Comparison of ENCODE assay signal across 13 cellular contexts in genomic region chr6:87922191-87922946, GRCh38.
DNase-seq lines count a peak whose midpoint lies in the region; ATAC-seq and TF ChIP-seq lines count a peak whose summit lies in the region.
"Had no signal": no experiment of that assay in that cellular context is flagged by ENCODE, and none has a peak within 500 bp of the region (broad histone marks: within the 10 kb centered on the region; RNA-seq: fewer than 3 reads in every experiment).

No MANE protein-coding gene starts in this region.

- BruUV-seq in Calu3 (replicated peaks; lab: Mats Ljungman, UMichigan) = no TSS peak

- no peak overlapping the region for H3K4me3 ChIP-seq in prostate gland
- H3K4me3 ChIP-seq: esophagus muscularis mucosa, skin epidermis had no signal

- no peak for TF ChIP-seq POLR2A in prostate gland (IDR thresholded peaks at IDR 0.05)

- CTCF ChIA-PET in Calu3 (lab: Charles Lee) = interaction anchor here (0.6 kb wide), 1 partner anchor 49 kb away, joined by 4 read pairs; no protein-coding TSS in a partner anchor

- H3K27ac ChIP-seq in prostate gland = no peak overlapping the region
- H3K27ac ChIP-seq: esophagus muscularis mucosa, skin epidermis had no signal

- H3K4me1 Mint-ChIP-seq in CD14-positive monocyte (peaks cover 13% of the 10 kb centered on the region), Calu3 (ENCODE audit: low read depth, unreplicated experiment) (peaks cover 17% of the 10 kb centered on the region)

- ATAC-seq in GM19351 (IDR thresholded peaks at IDR 0.05; ENCODE audit: unreplicated experiment) (peak; percentile 22), HG02938 (IDR thresholded peaks at IDR 0.05; ENCODE audit: unreplicated experiment) (peak; percentile 12)

- H3K27ac Mint-ChIP-seq in CD14-positive monocyte (peak overlapping the region in 4 of 7 donors; percentile 43 to 75 (median 63)), Calu3 (ENCODE audit: unreplicated experiment) (no peak overlapping the region)

- H3K27me3 Mint-ChIP-seq in CD14-positive monocyte (ENCODE audit: low read depth in 3 of 3) (peaks cover 0 to 7% (median 3%) of the 10 kb centered on the region in 3 donors), Calu3 (ENCODE audit: unreplicated experiment) (no peaks in the 10 kb centered on the region)

- DNase-seq in CD14-positive monocyte (ENCODE audit: low spot score) (no peak), NAMALWA (ENCODE audit: low spot score) (peak; percentile 75), Calu3 (no peak), foreskin melanocyte (no peak), NCI-H2107 (lab: John Stamatoyannopoulos, UW) (no peak), prostate gland (ENCODE audit: low spot score) (no peak)
- DNase-seq: GDM1, GOT3 had no signal

- H3K4me1 ChIP-seq in prostate gland (replicated peaks) = no peaks in the 10 kb centered on the region
- H3K4me1 ChIP-seq: esophagus muscularis mucosa had no signal

- H3K36me3 Mint-ChIP-seq in CD14-positive monocyte (no peaks in the 10 kb centered on the region), Calu3 (ENCODE audit: insufficient read depth, unreplicated experiment) (no peaks in the 10 kb centered on the region)

- WGBS in prostate gland = 61% methylated on average over 2 of the region's 2 CpGs

- H3K9me3 Mint-ChIP-seq in CD14-positive monocyte = peaks cover 0 to 1% (median 0%) of the 10 kb centered on the region in 7 donors
- no peaks in the 10 kb centered on the region for H3K9me3 Mint-ChIP-seq in Calu3 (ENCODE audit: low read depth, unreplicated experiment)
- H3K9me3 Mint-ChIP-seq: immature natural killer cell had no signal

- intact Hi-C loops in CD14-positive monocyte (cut with micrococcal nuclease) (no loop called here), Calu3 (cut with micrococcal nuclease; ENCODE audit: unreplicated experiment) (no loop called here), prostate gland (cut with DNase I) (no loop called here)

- H3K4me3 Mint-ChIP-seq in CD14-positive monocyte (no peak overlapping the region), Calu3 (ENCODE audit: low read depth, unreplicated experiment) (no peak overlapping the region)
- H3K4me3 Mint-ChIP-seq: immature natural killer cell had no signal

- H3K27me3 ChIP-seq in prostate gland (replicated peaks; ENCODE audit: insufficient read depth) = no peaks in the 10 kb centered on the region
- H3K27me3 ChIP-seq: esophagus muscularis mucosa had no signal

- no peaks in the 10 kb centered on the region for H3K9me3 ChIP-seq in prostate gland
- H3K9me3 ChIP-seq: esophagus muscularis mucosa had no signal

- no peaks in the 10 kb centered on the region for H3K36me3 ChIP-seq in prostate gland
- H3K36me3 ChIP-seq: esophagus muscularis mucosa had no signal

- no peak for TF ChIP-seq CTCF in CD14-positive monocyte (IDR thresholded peaks at IDR 0.05)
- no peak for TF ChIP-seq CTCF in Calu3 (IDR thresholded peaks at IDR 0.05; ENCODE audit: unreplicated experiment)
- no peak for TF ChIP-seq CTCF in prostate gland (IDR thresholded peaks at IDR 0.05)
